8 cellular contexts compared by ENCODE assay signal in genomic region chrX:25701876-25702275, GRCh38.
"Had no signal": no experiment of that assay in that cellular context is flagged by ENCODE, and none has a peak within 500 bp of the region (broad histone marks: within the 10 kb centered on the region; RNA-seq: fewer than 3 reads in every experiment).

No MANE protein-coding gene starts in this region.

- DNase-seq: GDM1, GF-D8 had no signal

- ATAC-seq: GM12878 had no signal

- FAIRE-seq: G401.6, GM12878, GM12891, GM12892, GM18507, GM19239 had no signal

- H3K4me3 ChIP-seq: GM12878 had no signal
